In the genomic region with DNA sequence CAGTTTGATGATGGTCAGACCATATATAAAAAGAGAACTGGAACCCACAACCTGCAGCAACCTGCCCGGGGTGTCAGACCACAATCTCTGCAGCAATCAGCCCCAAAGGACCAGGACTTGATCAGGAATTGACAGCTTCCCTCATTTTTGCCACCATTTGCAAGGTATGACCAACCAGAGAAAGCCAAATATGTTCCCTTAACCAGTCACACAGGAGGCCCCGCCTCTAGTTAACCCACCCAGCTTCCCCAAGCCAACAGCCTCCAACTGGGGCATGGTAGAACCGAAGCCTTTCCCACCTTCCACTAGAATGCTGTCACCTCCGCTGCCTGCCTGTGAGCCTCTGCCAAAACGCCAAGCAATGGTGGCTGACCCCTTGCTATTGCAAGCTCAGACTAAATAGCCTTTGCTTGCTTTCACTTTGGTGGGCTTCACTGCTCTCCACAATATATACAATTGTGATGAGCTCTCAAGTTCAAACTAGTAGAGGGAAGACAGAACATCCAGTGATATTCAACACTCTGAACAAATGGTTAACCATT, we compare ENCODE assay signal across 21 cellular contexts.
"Had no signal": no experiment of that assay in that cellular context is flagged by ENCODE, and none has a peak within 500 bp of the region (broad histone marks: within the 10 kb centered on the region; RNA-seq: fewer than 3 reads in every experiment).

No MANE protein-coding gene starts in this region.

- H3K36me3 ChIP-seq: adrenal gland had no signal

- H3K9me3 Mint-ChIP-seq: activated CD4-positive, alpha-beta T cell treated with anti-CD3 and anti-CD28 coated beads, Interleukin-2, amount 10 ng/mL, durations not matched to agents 7 days and 5 days had no signal

- H3K27me3 ChIP-seq: adrenal gland had no signal

- H3K36me3 Mint-ChIP-seq: activated CD4-positive, alpha-beta memory T cell treated with anti-CD3 and anti-CD28 coated beads for 36 hours had no signal

- H3K4me1 ChIP-seq: adrenal gland had no signal

- ATAC-seq: activated T-cell treated with anti-CD3 and anti-CD28 coated beads, Interleukin-2, amount 50 U/mL, for 4 hours; PC-3; T-helper 17 cell; WTC11 had no signal

- DNase-seq: activated CD4-positive, alpha-beta memory T cell treated with anti-CD3 and anti-CD28 coated beads for 36 hours; activated CD4-positive, alpha-beta T cell treated with anti-CD3 and anti-CD28 coated beads, Interleukin-2, amount 10 ng/mL, durations not matched to agents 7 days and 5 days; activated naive CD4-positive, alpha-beta T cell treated with anti-CD3 and anti-CD28 coated beads, Interleukin-2, amount 50 U/mL, for 16 hours; activated naive CD8-positive, alpha-beta T cell treated with anti-CD3 and anti-CD28 coated beads, Interleukin-2, amount 10 ng/mL, durations not matched to agents 7 days and 5 days; activated T-cell treated with anti-CD3 and anti-CD28 coated beads, Interleukin-2, amount 50 U/mL, for 4 hours; anterior cingulate cortex; IMR-90; Kasumi-1; KBM-7; NCI-H1048; NCI-H146; NCI-H187 treated with DMSO at 0.1 percent for 48 hours; NCI-H2081 treated with DMSO at 0.1 percent for 48 hours; NCI-H446; NCI-H524; PC-3; SHP77 treated with DMSO at 0.1 percent for 48 hours; T-helper 17 cell; T-helper 9 cell had no signal

- H3K4me1 Mint-ChIP-seq: activated CD4-positive, alpha-beta T cell treated with anti-CD3 and anti-CD28 coated beads, Interleukin-2, amount 10 ng/mL, durations not matched to agents 7 days and 5 days; T-helper 17 cell; WTC11 had no signal

- H3K4me3 ChIP-seq: adrenal gland had no signal

- H3K4me3 Mint-ChIP-seq: activated CD4-positive, alpha-beta memory T cell treated with anti-CD3 and anti-CD28 coated beads for 36 hours; activated CD4-positive, alpha-beta T cell treated with anti-CD3 and anti-CD28 coated beads, Interleukin-2, amount 10 ng/mL, durations not matched to agents 7 days and 5 days; activated naive CD8-positive, alpha-beta T cell treated with anti-CD3 and anti-CD28 coated beads, Interleukin-2, amount 10 ng/mL, durations not matched to agents 7 days and 5 days; activated T-cell treated with anti-CD3 and anti-CD28 coated beads, Interleukin-2, amount 50 U/mL, for 4 hours; T-helper 17 cell; WTC11 had no signal

- H3K27ac ChIP-seq: adrenal gland had no signal

- H3K9me3 ChIP-seq: adrenal gland had no signal

- H3K27ac Mint-ChIP-seq: activated CD4-positive, alpha-beta memory T cell treated with anti-CD3 and anti-CD28 coated beads for 36 hours; activated CD4-positive, alpha-beta T cell treated with anti-CD3 and anti-CD28 coated beads, Interleukin-2, amount 10 ng/mL, durations not matched to agents 7 days and 5 days; activated naive CD8-positive, alpha-beta T cell treated with anti-CD3 and anti-CD28 coated beads, Interleukin-2, amount 10 ng/mL, durations not matched to agents 7 days and 5 days; T-helper 17 cell; WTC11 had no signal
